In genomic region chr3:67082533-67083024, GRCh38 we compare ENCODE assay signal across 16 cellular contexts.
DNase-seq lines count a peak whose midpoint lies in the region; ATAC-seq and TF ChIP-seq lines count a peak whose summit lies in the region.
"Had no signal": no experiment of that assay in that cellular context is flagged by ENCODE, and none has a peak within 500 bp of the region (broad histone marks: within the 10 kb centered on the region; RNA-seq: fewer than 3 reads in every experiment).

No MANE protein-coding gene starts in this region.

- CTCF ChIA-PET in CD8-positive, alpha-beta memory T cell (lab: Charles Lee) = interaction anchor here (1.3 to 2.4 kb wide), 2 partner anchors 31 to 84 kb away, joined by 4 to 8 read pairs; partner anchors contain the start of gene KBTBD8
- CTCF ChIA-PET in T-cell (lab: Charles Lee) = interaction anchor here in 1 of 2 donors (1.6 kb wide), 1 partner anchor 20 kb away, joined by 3 read pairs; no protein-coding TSS in a partner anchor

- peak overlapping the region in 6 of 8 donors; percentile 46 to 90 (median 74) for H3K27ac Mint-ChIP-seq in CD8-positive, alpha-beta memory T cell
- peak overlapping the region; percentile 88 to 95 for H3K27ac Mint-ChIP-seq in T-cell

- peaks cover 14 to 30% (median 23%) of the 10 kb centered on the region in 10 experiments for H3K4me1 ChIP-seq in BLaER1 treated with 17β-estradiol and CSF1 and Interleukin-3, amounts not matched to agents 10 nM and 100 nM
- H3K4me1 ChIP-seq in CD8-positive, alpha-beta memory T cell (ENCODE audit: insufficient read depth, low read length) = peaks cover 26% of the 10 kb centered on the region
- H3K4me1 ChIP-seq in fibroblast of lung (ENCODE audit: control insufficient read depth, extremely low read depth, insufficient read depth, low read length) (no peaks in the 10 kb centered on the region), adrenal gland (replicated peaks in 1 of 2) (no peaks in the 10 kb centered on the region), sigmoid colon (no peaks in the 10 kb centered on the region)
- H3K4me1 ChIP-seq: pancreas, Peyer's patch, stomach, upper lobe of left lung had no signal

- H3K27me3 ChIP-seq in BLaER1 treated with 17β-estradiol and CSF1 and Interleukin-3, amounts not matched to agents 10 nM and 100 nM = no peaks in the 10 kb centered on the region
- no peaks in the 10 kb centered on the region for H3K27me3 ChIP-seq in CD8-positive, alpha-beta memory T cell (ENCODE audit: insufficient read depth, low read length, poor library complexity, severe bottlenecking)
- H3K27me3 ChIP-seq in fibroblast of lung (ENCODE audit: control insufficient read depth, insufficient read depth, low read length) (no peaks in the 10 kb centered on the region), adrenal gland (no peaks in the 10 kb centered on the region), sigmoid colon (no peaks in the 10 kb centered on the region)
- H3K27me3 ChIP-seq: pancreas, Peyer's patch, stomach, upper lobe of left lung had no signal

- peaks cover 8 to 16% of the 10 kb centered on the region in 2 donors for H3K27me3 Mint-ChIP-seq in CD8-positive, alpha-beta memory T cell
- no peaks in the 10 kb centered on the region for H3K27me3 Mint-ChIP-seq in T-cell

- no peak for ATAC-seq in T-cell (replicated peaks in 1 of 4)
- ATAC-seq: pancreas had no signal

- peaks cover 26 to 33% (median 31%) of the 10 kb centered on the region in 3 donors for H3K4me1 Mint-ChIP-seq in CD8-positive, alpha-beta memory T cell
- H3K4me1 Mint-ChIP-seq in T-cell = peaks cover 28 to 36% (median 31%) of the 10 kb centered on the region in 3 donors

- no peaks in the 10 kb centered on the region for H4K20me1 ChIP-seq in BLaER1 treated with 17β-estradiol and CSF1 and Interleukin-3, amounts not matched to agents 10 nM and 100 nM
- H4K20me1 ChIP-seq in fibroblast of lung (ENCODE audit: control insufficient read depth, extremely low read depth, insufficient read depth, low read length) = no peaks in the 10 kb centered on the region

- H3K79me2 ChIP-seq in fibroblast of lung (ENCODE audit: control insufficient read depth, insufficient read depth, low read length) = no peaks in the 10 kb centered on the region

- H3K27ac ChIP-seq in BLaER1 treated with 17β-estradiol and CSF1 and Interleukin-3, amounts not matched to agents 10 nM and 100 nM = peak overlapping the region in 10 of 11 experiments; percentile 56 to 88 (median 72); a peak in 20 of 22 replicates
- H3K27ac ChIP-seq in CD8-positive, alpha-beta memory T cell (ENCODE audit: low read depth, low read length) = no peak overlapping the region
- H3K27ac ChIP-seq in fibroblast of lung (ENCODE audit: insufficient read depth, low read length) (no peak overlapping the region), adrenal gland (no peak overlapping the region), sigmoid colon (no peak overlapping the region)
- H3K27ac ChIP-seq: pancreas, Peyer's patch, stomach, upper lobe of left lung had no signal

- H3K9me3 ChIP-seq in BLaER1 treated with 17β-estradiol and CSF1 and Interleukin-3, amounts not matched to agents 10 nM and 100 nM (replicated peaks in 1 of 11) = peaks cover 15 to 51% (median 38%) of the 10 kb centered on the region in 11 experiments
- H3K9me3 ChIP-seq in CD8-positive, alpha-beta memory T cell (ENCODE audit: low read length) = peaks cover 17% of the 10 kb centered on the region
- H3K9me3 ChIP-seq in fibroblast of lung (ENCODE audit: control insufficient read depth, insufficient read depth, low read depth, low read length) (no peaks in the 10 kb centered on the region), adrenal gland (replicated peaks in 1 of 3) (no peaks in the 10 kb centered on the region), sigmoid colon (no peaks in the 10 kb centered on the region)
- H3K9me3 ChIP-seq: pancreas, Peyer's patch, upper lobe of left lung had no signal

- no peak for TF ChIP-seq EP300 in sigmoid colon (IDR thresholded peaks at IDR 0.05)

- POLR2A ChIA-PET in CD8-positive, alpha-beta memory T cell (lab: Charles Lee) = interaction anchor here (0.8 kb wide), 1 partner anchor 84 kb away, joined by 3 read pairs; the partner anchor contains the start of gene KBTBD8
- POLR2A ChIA-PET in T-cell (lab: Charles Lee) = no interaction called here

- peak overlapping the region in 5 of 7 donors; percentile 40 to 75 (median 61) for H3K4me3 Mint-ChIP-seq in CD8-positive, alpha-beta memory T cell
- peak overlapping the region in 1 of 3 donors; percentile 68 for H3K4me3 Mint-ChIP-seq in T-cell

- TF ChIP-seq CTCF in fibroblast of lung (conservative IDR thresholded peaks at IDR 0.05 in 1 of 2, IDR thresholded peaks at IDR 0.05 in 1 of 2; ENCODE audit: low read depth in 1 of 2, low read length in 2 of 2) = no peak
- TF ChIP-seq CTCF in adrenal gland (IDR thresholded peaks at IDR 0.05) = no peak
- TF ChIP-seq CTCF in sigmoid colon (IDR thresholded peaks at IDR 0.05) = no peak

- H3K4me2 ChIP-seq in BLaER1 treated with 17β-estradiol and CSF1 and Interleukin-3, amounts not matched to agents 10 nM and 100 nM = peak overlapping the region; percentile 44 to 82 (median 68); a peak in 20 of 22 replicates
- no peak overlapping the region for H3K4me2 ChIP-seq in fibroblast of lung (ENCODE audit: extremely low read depth, insufficient read depth, low read length)

- peaks cover 8 to 79% (median 23%) of the 10 kb centered on the region in 3 donors for H3K36me3 Mint-ChIP-seq in CD8-positive, alpha-beta memory T cell
- H3K36me3 Mint-ChIP-seq in T-cell = peaks cover 44% of the 10 kb centered on the region

- WGBS in adrenal gland, 4 donors = 82 to 95% (median 87%) methylated on average over 4 of the region's 4 CpGs
- WGBS in sigmoid colon, 2 donors = 91 to 95% methylated on average over 4 of the region's 4 CpGs

- peak overlapping the region in 2 of 10 experiments; percentile 37 to 43; a peak in 1 of 20 replicates for H3K4me3 ChIP-seq in BLaER1 treated with 17β-estradiol and CSF1 and Interleukin-3, amounts not matched to agents 10 nM and 100 nM
- peak overlapping the region; percentile 35 for H3K4me3 ChIP-seq in CD8-positive, alpha-beta memory T cell (ENCODE audit: low read length)
- no peak overlapping the region for H3K4me3 ChIP-seq in fibroblast of lung (replicated peaks in 1 of 4; ENCODE audit: control extremely low read depth in 1 of 4, insufficient read depth in 1 of 4, low read depth in 3 of 4, low read length in 4 of 4)
- H3K4me3 ChIP-seq in adrenal gland = no peak overlapping the region
- no peak overlapping the region for H3K4me3 ChIP-seq in sigmoid colon
- H3K4me3 ChIP-seq: GM12878, pancreas, Peyer's patch, stomach, upper lobe of left lung had no signal

- DNase-seq in CD8-positive, alpha-beta memory T cell = no peak
- DNase-seq in T-cell = no peak
- no peak for DNase-seq in fibroblast of lung (ENCODE audit: low read depth in 2 of 2)
- DNase-seq in DMS79 treated with DMSO at 0.1 percent for 48 hours (lab: John Stamatoyannopoulos, UW) = no peak
- no peak for DNase-seq in adrenal gland
- DNase-seq in sigmoid colon = no peak
- DNase-seq in UCSD-AML1 (lab: John Stamatoyannopoulos, UW; ENCODE audit: unreplicated experiment) = no peak
- DNase-seq: cortex of kidney, NCI-H1930, pancreas, stomach, T1000, upper lobe of left lung had no signal

- TF ChIP-seq POLR2A in adrenal gland (IDR thresholded peaks at IDR 0.05) (no peak), sigmoid colon (IDR thresholded peaks at IDR 0.05) (no peak)

- peaks cover 38 to 59% (median 52%) of the 10 kb centered on the region in 5 donors for H3K9me3 Mint-ChIP-seq in CD8-positive, alpha-beta memory T cell
- peaks cover 18 to 50% (median 31%) of the 10 kb centered on the region in 3 donors for H3K9me3 Mint-ChIP-seq in T-cell

- H3K36me3 ChIP-seq in BLaER1 treated with 17β-estradiol and CSF1 and Interleukin-3, amounts not matched to agents 10 nM and 100 nM = no peaks in the 10 kb centered on the region
- no peaks in the 10 kb centered on the region for H3K36me3 ChIP-seq in CD8-positive, alpha-beta memory T cell (ENCODE audit: insufficient read depth, low read length)
- H3K36me3 ChIP-seq in fibroblast of lung (ENCODE audit: control insufficient read depth, insufficient read depth, low read length) = no peaks in the 10 kb centered on the region
- no peaks in the 10 kb centered on the region for H3K36me3 ChIP-seq in adrenal gland (replicated peaks in 1 of 2)
- H3K36me3 ChIP-seq in sigmoid colon = no peaks in the 10 kb centered on the region
- H3K36me3 ChIP-seq: pancreas, Peyer's patch, stomach, upper lobe of left lung had no signal

- peak overlapping the region; percentile 17 for H2AFZ ChIP-seq in fibroblast of lung (ENCODE audit: low read length)

- intact Hi-C loops in adrenal gland (cut with DNase I) = no loop called here
- intact Hi-C loops in sigmoid colon (cut with DNase I) = no loop called here

- H3K9ac ChIP-seq in BLaER1 treated with 17β-estradiol and CSF1 and Interleukin-3, amounts not matched to agents 10 nM and 100 nM = peak overlapping the region in 2 of 11 experiments; percentile 4 to 25; a peak in 1 of 22 replicates
- no peak overlapping the region for H3K9ac ChIP-seq in fibroblast of lung (ENCODE audit: insufficient read depth, low read length)

Comparison
In these comparisons a context has a peak if more than half of its experiments do, and no peak if none do; other contexts are left out.
1. H3K27ac ChIP-seq: peak in BLaER1 treated with 17β-estradiol and CSF1 and Interleukin-3, amounts not matched to agents 10 nM and 100 nM (10 of 11); none in CD8-positive, alpha-beta memory T cell (single experiment), fibroblast of lung (single experiment), adrenal gland (0 of 5) and sigmoid colon (0 of 4).